In the genomic region with DNA sequence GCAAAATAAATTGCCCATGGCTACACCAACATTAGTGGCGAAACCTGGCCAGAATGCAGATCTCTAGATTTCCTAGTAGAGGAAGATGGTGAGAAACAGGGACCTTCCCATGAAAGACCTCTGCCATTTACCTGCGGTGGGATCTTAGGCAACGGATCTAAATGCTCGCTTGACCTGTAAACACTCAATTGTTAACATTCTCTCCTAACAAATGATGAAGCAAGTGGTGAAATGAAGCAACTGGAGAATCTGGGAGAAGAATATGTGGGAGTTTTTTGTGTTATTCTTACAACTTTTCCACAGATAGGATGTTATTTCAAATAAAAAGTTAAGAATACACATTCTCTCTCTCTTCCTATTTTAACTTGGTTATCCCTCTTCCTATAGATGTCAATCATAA, we compare ENCODE assay signal across 23 cellular contexts.
"Had no signal": no experiment of that assay in that cellular context is flagged by ENCODE, and none has a peak within 500 bp of the region (broad histone marks: within the 10 kb centered on the region; RNA-seq: fewer than 3 reads in every experiment).

No MANE protein-coding gene starts in this region.

- H3K9me3 ChIP-seq: testis, uterus had no signal

- H3K4me3 ChIP-seq: cardiac muscle cell, testis, uterus had no signal

- H3K27me3 Mint-ChIP-seq: activated CD4-positive, alpha-beta memory T cell treated with anti-CD3 and anti-CD28 coated beads, Interleukin-2, amount 10 ng/mL, durations not matched to agents 7 days and 5 days; activated naive CD4-positive, alpha-beta T cell treated with anti-CD3 and anti-CD28 coated beads, Interleukin-2, amount 10 ng/mL, durations not matched to agents 7 days and 5 days; memory B cell; stimulated activated memory B cell treated with anti-CD40 and anti-IgM and Interleukin-4, amounts not matched to agents 10 μg/mL and 1 μg/mL and 100 μg/mL, for 72 hours had no signal

- H3K4me3 Mint-ChIP-seq: activated CD4-positive, alpha-beta memory T cell treated with anti-CD3 and anti-CD28 coated beads, Interleukin-2, amount 10 ng/mL, durations not matched to agents 7 days and 5 days; activated naive CD4-positive, alpha-beta T cell treated with anti-CD3 and anti-CD28 coated beads, Interleukin-2, amount 10 ng/mL, durations not matched to agents 7 days and 5 days; activated T-cell treated with anti-CD3 and anti-CD28 coated beads, Interleukin-2, amount 50 U/mL, for 4 hours; memory B cell; neural crest cell; stimulated activated memory B cell treated with anti-CD40 and anti-IgM and Interleukin-4, amounts not matched to agents 10 μg/mL and 1 μg/mL and 100 μg/mL, for 72 hours had no signal

- H3K27me3 ChIP-seq: cardiac muscle cell, testis, uterus had no signal

- ATAC-seq: activated T-cell treated with anti-CD3 and anti-CD28 coated beads, Interleukin-2, amount 50 U/mL, for 4 hours; left colon; sciatic nerve; stimulated activated memory B cell treated with anti-CD40 and anti-IgM and Interleukin-4, amounts not matched to agents 10 μg/mL and 1 μg/mL and 100 μg/mL, for 72 hours had no signal

- H3K36me3 ChIP-seq: uterus had no signal

- H3K9me3 Mint-ChIP-seq: activated CD4-positive, alpha-beta memory T cell treated with anti-CD3 and anti-CD28 coated beads, Interleukin-2, amount 10 ng/mL, durations not matched to agents 7 days and 5 days; activated naive CD4-positive, alpha-beta T cell treated with anti-CD3 and anti-CD28 coated beads, Interleukin-2, amount 10 ng/mL, durations not matched to agents 7 days and 5 days; activated T-cell treated with anti-CD3 and anti-CD28 coated beads, Interleukin-2, amount 50 U/mL, for 4 hours; memory B cell; neural crest cell; stimulated activated memory B cell treated with anti-CD40 and anti-IgM and Interleukin-4, amounts not matched to agents 10 μg/mL and 1 μg/mL and 100 μg/mL, for 72 hours had no signal

- H3K4me1 Mint-ChIP-seq: neural crest cell had no signal

- H3K27ac Mint-ChIP-seq: activated CD4-positive, alpha-beta memory T cell treated with anti-CD3 and anti-CD28 coated beads, Interleukin-2, amount 10 ng/mL, durations not matched to agents 7 days and 5 days; activated naive CD4-positive, alpha-beta T cell treated with anti-CD3 and anti-CD28 coated beads, Interleukin-2, amount 10 ng/mL, durations not matched to agents 7 days and 5 days; memory B cell; stimulated activated memory B cell treated with anti-CD40 and anti-IgM and Interleukin-4, amounts not matched to agents 10 μg/mL and 1 μg/mL and 100 μg/mL, for 72 hours had no signal

- DNase-seq: activated CD4-positive, alpha-beta memory T cell treated with anti-CD3 and anti-CD28 coated beads, Interleukin-2, amount 10 ng/mL, durations not matched to agents 7 days and 5 days; activated CD8-positive, alpha-beta memory T cell treated with anti-CD3 and anti-CD28 coated beads, Interleukin-2, amount 50 U/mL, for 4 hours; activated effector memory CD4-positive, alpha-beta T cell treated with anti-CD3 and anti-CD28 coated beads, Interleukin-2, amount 50 U/mL, for 16 hours; activated naive CD4-positive, alpha-beta T cell treated with anti-CD3 and anti-CD28 coated beads, Interleukin-2, amount 10 ng/mL, durations not matched to agents 7 days and 5 days; activated T-cell treated with anti-CD3 and anti-CD28 coated beads, Interleukin-2, amount 50 U/mL, for 4 hours; cortex of kidney; foreskin fibroblast; left colon; occipital lobe; posterior cingulate gyrus; small intestine; stimulated activated CD4-positive, alpha-beta T cell treated with anti-CD3 and anti-CD28 coated beads, Interleukin-15, amount 100 ng/mL, for 24 hours; T-helper 1 cell; T-helper 9 cell; testis; trophoblast cell; uterus had no signal

- H3K27ac ChIP-seq: cardiac muscle cell, epithelial cell of prostate, testis, uterus had no signal
